In the genomic region with DNA sequence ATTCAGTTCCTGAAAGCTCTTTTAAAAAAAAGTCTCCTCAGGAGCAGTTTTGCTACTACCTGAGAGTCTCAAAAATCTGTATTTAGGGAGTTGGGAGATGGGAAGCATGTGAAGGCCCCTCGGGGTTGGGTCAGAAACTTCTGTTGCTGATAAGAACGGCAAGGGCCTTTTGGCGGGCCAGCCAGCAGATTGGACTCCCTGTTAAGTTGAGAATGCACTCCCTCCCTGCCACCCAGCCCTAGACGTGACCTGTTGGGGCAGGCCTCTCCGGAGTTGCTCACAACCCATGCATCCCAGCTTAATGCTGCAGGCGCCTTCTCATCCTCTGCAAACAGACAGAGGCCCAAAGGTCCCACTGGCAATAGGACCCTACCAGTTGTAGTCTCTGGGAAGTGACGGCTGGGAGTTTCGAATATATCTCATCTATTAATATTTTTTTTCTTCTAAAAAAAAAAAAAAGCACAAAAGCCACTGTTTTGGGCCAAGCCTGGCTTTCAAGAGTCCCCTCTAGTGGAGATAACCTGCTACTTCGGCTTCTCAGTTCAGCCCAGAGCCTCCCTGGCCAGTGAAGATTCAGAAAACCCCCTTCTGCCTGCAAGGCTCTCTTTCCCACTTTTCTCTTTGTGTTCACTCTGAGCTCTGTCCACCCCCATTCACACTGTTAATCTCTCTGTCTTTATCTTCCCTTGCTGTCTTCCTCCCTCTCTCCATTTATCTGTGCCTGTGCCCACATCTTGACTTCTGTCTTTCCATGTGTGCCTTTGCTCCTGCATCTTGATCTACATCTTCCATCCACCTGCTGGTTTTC, we compare ENCODE assay signal across 10 cellular contexts. TPM values are rescaled to one million over a fixed set of nuclear protein-coding genes. Genes with fewer than 3 reads are reported as not detected.
DNase-seq lines count a peak whose midpoint lies in the region; ATAC-seq and TF ChIP-seq lines count a peak whose summit lies in the region.
"Had no signal": no experiment of that assay in that cellular context is flagged by ENCODE, and none has a peak within 500 bp of the region (broad histone marks: within the 10 kb centered on the region; RNA-seq: fewer than 3 reads in every experiment).

No MANE protein-coding gene starts in this region.

- H3K27me3 ChIP-seq in OCI-LY1 (ENCODE audit: insufficient read depth, low read length) (no peaks in the 10 kb centered on the region; the same call in 1 of the 2 replicates), dorsolateral prefrontal cortex (peaks cover 0 to 56% (median 0%) of the 10 kb centered on the region in 45 donors), mesenchymal stem cell (ENCODE audit: control insufficient read depth in 1 of 2, insufficient read depth in 1 of 2, low read length in 2 of 2) (peaks cover 11 to 36% of the 10 kb centered on the region in 2 experiments)
- H3K27me3 ChIP-seq: SJSA1 had no signal

- H2BK5ac ChIP-seq in mesenchymal stem cell (ENCODE audit: low read depth, low read length, poor library complexity, severe bottlenecking), result no peak overlapping the region

- no peaks in the 10 kb centered on the region for H3K36me3 Mint-ChIP-seq in activated T-helper 1 cell treated with anti-CD3 and anti-CD28 coated beads, Interleukin-12 subunit alpha, Interleukin-12 subunit beta, Interleukin-2, Interleukin-4 antibody, amounts not matched to agents 30 ng/mL and 10 ng/mL and 1 ng/mL, durations not matched to agents 14 hours and 24 hours and 36 hours (ENCODE audit: low read depth)
- H3K36me3 Mint-ChIP-seq in activated naive CD8-positive, alpha-beta T cell treated with anti-CD3 and anti-CD28 coated beads, Interleukin-2, amount 50 U/mL, for 24 hours (ENCODE audit: low read depth), result no peaks in the 10 kb centered on the region

- peaks cover 60% of the 10 kb centered on the region for H3K27me3 Mint-ChIP-seq in activated T-helper 1 cell treated with anti-CD3 and anti-CD28 coated beads, Interleukin-12 subunit alpha, Interleukin-12 subunit beta, Interleukin-2, Interleukin-4 antibody, amounts not matched to agents 30 ng/mL and 10 ng/mL and 1 ng/mL, durations not matched to agents 14 hours and 24 hours and 36 hours (ENCODE audit: insufficient read depth)
- H3K27me3 Mint-ChIP-seq in activated naive CD8-positive, alpha-beta T cell treated with anti-CD3 and anti-CD28 coated beads, Interleukin-2, amount 50 U/mL, for 24 hours, result peaks cover 48% of the 10 kb centered on the region

- no peaks in the 10 kb centered on the region for H3F3A ChIP-seq in OCI-LY1 (ENCODE audit: insufficient read depth, low read length)

- peaks cover 6% of the 10 kb centered on the region for H3K4me1 ChIP-seq in OCI-LY1 (ENCODE audit: insufficient read depth, low read length, severe bottlenecking)
- peaks cover 40% of the 10 kb centered on the region for H3K4me1 ChIP-seq in mesenchymal stem cell (ENCODE audit: control insufficient read depth, insufficient read depth, low read depth, low read length)

- no peak overlapping the region for H3K27ac Mint-ChIP-seq in activated T-helper 1 cell treated with anti-CD3 and anti-CD28 coated beads, Interleukin-12 subunit alpha, Interleukin-12 subunit beta, Interleukin-2, Interleukin-4 antibody, amounts not matched to agents 30 ng/mL and 10 ng/mL and 1 ng/mL, durations not matched to agents 14 hours and 24 hours and 36 hours
- no peak overlapping the region for H3K27ac Mint-ChIP-seq in activated naive CD8-positive, alpha-beta T cell treated with anti-CD3 and anti-CD28 coated beads, Interleukin-2, amount 50 U/mL, for 24 hours

- peak overlapping the region in 1 of 2 experiments; percentile 69 for H3K14ac ChIP-seq in mesenchymal stem cell (ENCODE audit: low read length in 2 of 2)

- H3K79me1 ChIP-seq in mesenchymal stem cell (replicated peaks; ENCODE audit: low read length, poor library complexity, severe bottlenecking), result no peaks in the 10 kb centered on the region

- no peaks in the 10 kb centered on the region for H4K20me1 ChIP-seq in OCI-LY1 (ENCODE audit: insufficient read depth, low read length)

- no peak overlapping the region for H2AK5ac ChIP-seq in mesenchymal stem cell (ENCODE audit: low read length, severe bottlenecking)

- no peak overlapping the region for H3K4me3 ChIP-seq in HFF-Myc (replicated peaks; ENCODE audit: low read depth, low read length)
- no peak overlapping the region for H3K4me3 ChIP-seq in OCI-LY1 (ENCODE audit: low read depth, low read length, poor library complexity, severe bottlenecking)
- peak overlapping the region in 51 of 59 donors; percentile 4 to 90 (median 78) for H3K4me3 ChIP-seq in dorsolateral prefrontal cortex
- no peak overlapping the region for H3K4me3 ChIP-seq in mesenchymal stem cell (ENCODE audit: insufficient read depth in 1 of 2, low read depth in 1 of 2, low read length in 2 of 2)
- H3K4me3 ChIP-seq: SJSA1 had no signal

- peak; percentile 73 for TF ChIP-seq CTCF in HFF-Myc (IDR thresholded peaks at IDR 0.05; ENCODE audit: low read depth, low read length, missing control alignments)
- TF ChIP-seq CTCF in OCI-LY1 (IDR thresholded peaks at IDR 0.05; ENCODE audit: low read length), result peak; percentile 36
- TF ChIP-seq CTCF in dorsolateral prefrontal cortex (IDR thresholded peaks at IDR 0.05 in 54 of 56, conservative IDR thresholded peaks at IDR 0.05 in 2 of 56; ENCODE audit: low read depth in 1 of 56, partially characterized antibody in 56 of 56), result peak; percentile 43 to 87 (median 74)

- ATAC-seq in HG03469 (IDR thresholded peaks at IDR 0.05; ENCODE audit: unreplicated experiment), result no peak
- no peak for ATAC-seq in activated naive CD8-positive, alpha-beta T cell treated with anti-CD3 and anti-CD28 coated beads, Interleukin-2, amount 50 U/mL, for 24 hours

- no peak overlapping the region for H2BK120ac ChIP-seq in mesenchymal stem cell (ENCODE audit: low read depth, low read length)

- H3K36me3 ChIP-seq in OCI-LY1 (ENCODE audit: insufficient read depth, low read length) (no peaks in the 10 kb centered on the region), mesenchymal stem cell (ENCODE audit: control insufficient read depth in 1 of 2, insufficient read depth in 2 of 2, low read depth in 1 of 2, low read length in 2 of 2) (no peaks in the 10 kb centered on the region)
- H3K36me3 ChIP-seq: neutrophil had no signal

- WGBS in mesenchymal stem cell, result 22% methylated on average over 6 of the region's 9 CpGs

- H3K4me3 Mint-ChIP-seq in activated T-helper 1 cell treated with anti-CD3 and anti-CD28 coated beads, Interleukin-12 subunit alpha, Interleukin-12 subunit beta, Interleukin-2, Interleukin-4 antibody, amounts not matched to agents 30 ng/mL and 10 ng/mL and 1 ng/mL, durations not matched to agents 14 hours and 24 hours and 36 hours, result no peak overlapping the region
- no peak overlapping the region for H3K4me3 Mint-ChIP-seq in activated naive CD8-positive, alpha-beta T cell treated with anti-CD3 and anti-CD28 coated beads, Interleukin-2, amount 50 U/mL, for 24 hours

- H3K79me2 ChIP-seq in OCI-LY1 (ENCODE audit: insufficient read depth, low read length), result no peaks in the 10 kb centered on the region

- peak overlapping the region in 1 of 2 experiments; percentile 76 for H3K4ac ChIP-seq in mesenchymal stem cell (ENCODE audit: low read depth in 1 of 2, low read length in 2 of 2)

- no peak overlapping the region for H3K27ac ChIP-seq in OCI-LY1 (ENCODE audit: low read depth, low read length, poor library complexity, severe bottlenecking)
- H3K27ac ChIP-seq in dorsolateral prefrontal cortex, result peak overlapping the region in 36 of 59 donors; percentile 1 to 96 (median 63)
- H3K27ac ChIP-seq in mesenchymal stem cell (ENCODE audit: low read length, poor library complexity, severe bottlenecking), result no peak overlapping the region
- H3K27ac ChIP-seq: neutrophil, SJSA1 had no signal

- no peaks in the 10 kb centered on the region for H3K9me3 Mint-ChIP-seq in activated T-helper 1 cell treated with anti-CD3 and anti-CD28 coated beads, Interleukin-12 subunit alpha, Interleukin-12 subunit beta, Interleukin-2, Interleukin-4 antibody, amounts not matched to agents 30 ng/mL and 10 ng/mL and 1 ng/mL, durations not matched to agents 14 hours and 24 hours and 36 hours
- no peaks in the 10 kb centered on the region for H3K9me3 Mint-ChIP-seq in activated naive CD8-positive, alpha-beta T cell treated with anti-CD3 and anti-CD28 coated beads, Interleukin-2, amount 50 U/mL, for 24 hours

- intact Hi-C loops in dorsolateral prefrontal cortex (cut with DNase I), result no loop called here
- intact Hi-C loops in activated T-helper 1 cell treated with anti-CD3 and anti-CD28 coated beads, Interleukin-12 subunit alpha, Interleukin-12 subunit beta, Interleukin-2, Interleukin-4 antibody, amounts not matched to agents 30 ng/mL and 10 ng/mL and 1 ng/mL, durations not matched to agents 14 hours and 24 hours and 36 hours (cut with micrococcal nuclease), result no loop called here

- H3K4me2 ChIP-seq in OCI-LY1 (ENCODE audit: low read length) (no peak overlapping the region), mesenchymal stem cell (ENCODE audit: low read length, poor library complexity, severe bottlenecking) (no peak overlapping the region)

- peak overlapping the region; percentile 37 for H4K91ac ChIP-seq in mesenchymal stem cell (ENCODE audit: low read length)

- no peak overlapping the region for H2AFZ ChIP-seq in OCI-LY1 (ENCODE audit: low read length)
- peak overlapping the region; percentile 39 for H2AFZ ChIP-seq in mesenchymal stem cell (ENCODE audit: low read depth, low read length)

- peak overlapping the region in 1 of 2 experiments; percentile 82 for H2BK12ac ChIP-seq in mesenchymal stem cell (ENCODE audit: low read length in 2 of 2)

- peak overlapping the region in 1 of 2 experiments; percentile 62 for H3K18ac ChIP-seq in mesenchymal stem cell (ENCODE audit: low read depth in 1 of 2, low read length in 2 of 2)

- H3K23ac ChIP-seq in mesenchymal stem cell (ENCODE audit: low read length in 2 of 2), result no peak overlapping the region

- H3K9ac ChIP-seq in OCI-LY1 (ENCODE audit: low read length), result no peak overlapping the region
- peak overlapping the region; percentile 16 for H3K9ac ChIP-seq in mesenchymal stem cell (ENCODE audit: low read length)

- H3K4me1 Mint-ChIP-seq in activated T-helper 1 cell treated with anti-CD3 and anti-CD28 coated beads, Interleukin-12 subunit alpha, Interleukin-12 subunit beta, Interleukin-2, Interleukin-4 antibody, amounts not matched to agents 30 ng/mL and 10 ng/mL and 1 ng/mL, durations not matched to agents 14 hours and 24 hours and 36 hours (ENCODE audit: low read depth), result peaks cover 8% of the 10 kb centered on the region
- peaks cover 16% of the 10 kb centered on the region for H3K4me1 Mint-ChIP-seq in activated naive CD8-positive, alpha-beta T cell treated with anti-CD3 and anti-CD28 coated beads, Interleukin-2, amount 50 U/mL, for 24 hours

- no peak overlapping the region for H2BK15ac ChIP-seq in mesenchymal stem cell (ENCODE audit: low read depth, poor library complexity, severe bottlenecking)

- no peaks in the 10 kb centered on the region for H3K9me2 ChIP-seq in OCI-LY1 (ENCODE audit: low read depth, low read length)

- H4K8ac ChIP-seq in mesenchymal stem cell (ENCODE audit: low read length), result peak overlapping the region; percentile 21

- no peaks in the 10 kb centered on the region for H3K9me3 ChIP-seq in OCI-LY1 (ENCODE audit: low read length)
- H3K9me3 ChIP-seq in mesenchymal stem cell (ENCODE audit: control insufficient read depth, low read length), result no peaks in the 10 kb centered on the region
- H3K9me3 ChIP-seq: neutrophil, SJSA1 had no signal

- DNase-seq in DMS114 treated with DMSO at 0.1 percent for 48 hours (lab: John Stamatoyannopoulos, UW; ENCODE audit: unreplicated experiment) (peak; percentile 12), HFF-Myc (ENCODE audit: extremely low read depth, low read depth) (no peak), dorsolateral prefrontal cortex (peak in 1 of 10 donors; percentile 64), mesenchymal stem cell (peak; percentile 76)
- no peak for DNase-seq in activated T-helper 1 cell treated with anti-CD3 and anti-CD28 coated beads, Interleukin-12 subunit alpha, Interleukin-12 subunit beta, Interleukin-2, Interleukin-4 antibody, amounts not matched to agents 30 ng/mL and 10 ng/mL and 1 ng/mL, durations not matched to agents 14 hours and 24 hours and 36 hours (ENCODE audit: low spot score)
- no peak for DNase-seq in activated naive CD8-positive, alpha-beta T cell treated with anti-CD3 and anti-CD28 coated beads, Interleukin-2, amount 50 U/mL, for 24 hours

RNA-seq across cellular contexts. Expression of a gene that starts 5.3 kb away (rescaled TPM):
- total RNA-seq in dorsolateral prefrontal cortex, result 100 to 1,000 TPM in 36 of 120 experiments, 10 to 100 TPM in 84; 39.8 to 132 (median 90.8) TPM
- 4.6 TPM for polyA plus RNA-seq in mesenchymal stem cell (2013, experiment 1 of 2)
- polyA plus RNA-seq in mesenchymal stem cell (2013, experiment 2 of 2), result 4.6 TPM
- 0.02 and 0.08 TPM in 2 replicates for total RNA-seq in activated T-helper 1 cell treated with anti-CD3 and anti-CD28 coated beads, Interleukin-12 subunit alpha, Interleukin-12 subunit beta, Interleukin-2, Interleukin-4 antibody, amounts not matched to agents 30 ng/mL and 10 ng/mL and 1 ng/mL, durations not matched to agents 14 hours and 24 hours and 36 hours

Comparison
In these comparisons a context has a peak if more than half of its experiments do, and no peak if none do; other contexts are left out.
1. DNase-seq: peak in DMS114 treated with DMSO at 0.1 percent for 48 hours (single experiment) and mesenchymal stem cell (single experiment); none in HFF-Myc (single experiment), activated T-helper 1 cell treated with anti-CD3 and anti-CD28 coated beads, Interleukin-12 subunit alpha, Interleukin-12 subunit beta, Interleukin-2, Interleukin-4 antibody, amounts not matched to agents 30 ng/mL and 10 ng/mL and 1 ng/mL, durations not matched to agents 14 hours and 24 hours and 36 hours (single experiment) and activated naive CD8-positive, alpha-beta T cell treated with anti-CD3 and anti-CD28 coated beads, Interleukin-2, amount 50 U/mL, for 24 hours (single experiment).
2. H3K4me3 ChIP-seq: peak in dorsolateral prefrontal cortex (51 of 59); none in HFF-Myc (single experiment), OCI-LY1 (single experiment) and mesenchymal stem cell (0 of 2).
3. H3K27ac ChIP-seq: peak in dorsolateral prefrontal cortex (36 of 59); none in OCI-LY1 (single experiment) and mesenchymal stem cell (single experiment).
4. RNA of a gene that starts 5.3 kb away (total RNA-seq): 39.8 to 132 TPM in dorsolateral prefrontal cortex; 0.02 to 0.08 TPM in activated T-helper 1 cell treated with anti-CD3 and anti-CD28 coated beads, Interleukin-12 subunit alpha, Interleukin-12 subunit beta, Interleukin-2, Interleukin-4 antibody, amounts not matched to agents 30 ng/mL and 10 ng/mL and 1 ng/mL, durations not matched to agents 14 hours and 24 hours and 36 hours; every median in the first group is over 10 times any median in the second.
5. Peak in every context shown above with its lines, with median percentiles within 50 percentile points of each other: CTCF ChIP-seq.